8 cellular contexts compared by ENCODE assay signal in genomic region chr2:32010280-32010669, GRCh38. TPM values are rescaled to one million over a fixed set of nuclear protein-coding genes. Genes with fewer than 3 reads are reported as not detected.
DNase-seq lines count a peak whose midpoint lies in the region; ATAC-seq and TF ChIP-seq lines count a peak whose summit lies in the region.
"Not testable (repeated sequence)": the region's sequence is repeated elsewhere in the genome, so short reads cannot be mapped to it uniquely, and the experiment has no call there.

No MANE protein-coding gene starts in this region.

- not testable (repeated sequence) for H3K27me3 ChIP-seq in BLaER1 treated with 17β-estradiol and CSF1 and Interleukin-3, amounts not matched to agents 10 nM and 100 nM; OCI-LY1 (ENCODE audit: insufficient read depth, low read length); lower lobe of right lung (ENCODE audit: low read depth)

- peak; percentile 40 to 42 for DNase-seq in activated CD8-positive, alpha-beta memory T cell treated with anti-CD3 and anti-CD28 coated beads for 4 hours (ENCODE audit: low read depth in 2 of 2)
- DNase-seq in effector CD8-positive, alpha-beta T cell (lab: John Stamatoyannopoulos, UW), result peak; percentile 34
- DNase-seq in lower lobe of right lung, result peak; percentile 78
- DNase-seq in stimulated activated CD4-positive, alpha-beta T cell treated with anti-CD3 and anti-CD28 coated beads, Interleukin-4, amount 100 ng/mL, for 1 hour, result peak; percentile 61

- peak overlapping the region; percentile 77 to 99 (median 96) for H3K27ac ChIP-seq in BLaER1 treated with 17β-estradiol and CSF1 and Interleukin-3, amounts not matched to agents 10 nM and 100 nM
- H3K27ac ChIP-seq in OCI-LY1 (ENCODE audit: low read depth, low read length, poor library complexity, severe bottlenecking) (peak overlapping the region; percentile 6), lower lobe of right lung (peak overlapping the region; percentile 86)

- ATAC-seq in GM19463 (IDR thresholded peaks at IDR 0.05; ENCODE audit: unreplicated experiment) (peak; percentile 57), HG03196 (IDR thresholded peaks at IDR 0.05; ENCODE audit: unreplicated experiment) (peak; percentile 42), lower lobe of right lung (peak; percentile 88 to 89)

- H4K20me1 ChIP-seq in BLaER1 treated with 17β-estradiol and CSF1 and Interleukin-3, amounts not matched to agents 10 nM and 100 nM, result peaks cover 39 to 47% (median 46%) of the 10 kb centered on the region in 11 experiments
- H4K20me1 ChIP-seq in OCI-LY1 (ENCODE audit: insufficient read depth, low read length), result not testable (repeated sequence)

- intact Hi-C loops in lower lobe of right lung (cut with DNase I), result not testable (repeated sequence)

- peaks cover 43% of the 10 kb centered on the region for H3K79me2 ChIP-seq in OCI-LY1 (ENCODE audit: insufficient read depth, low read length)

- H3K36me3 ChIP-seq in BLaER1 treated with 17β-estradiol and CSF1 and Interleukin-3, amounts not matched to agents 10 nM and 100 nM, result peaks cover 0 to 20% (median 8%) of the 10 kb centered on the region in 11 experiments; a peak in 12 of 22 replicates
- not testable (repeated sequence) for H3K36me3 ChIP-seq in OCI-LY1 (ENCODE audit: insufficient read depth, low read length); lower lobe of right lung

- not testable (repeated sequence) for H3K9me3 ChIP-seq in BLaER1 treated with 17β-estradiol and CSF1 and Interleukin-3, amounts not matched to agents 10 nM and 100 nM (replicated peaks in 1 of 11); OCI-LY1 (ENCODE audit: low read length); lower lobe of right lung

- H3K4me2 ChIP-seq in BLaER1 treated with 17β-estradiol and CSF1 and Interleukin-3, amounts not matched to agents 10 nM and 100 nM, result peak overlapping the region in 3 of 11 experiments; percentile 79 to 89 (median 84); a peak in 3 of 22 replicates
- H3K4me2 ChIP-seq in OCI-LY1 (ENCODE audit: low read length), result not testable (repeated sequence)

- peak overlapping the region; percentile 88 to 100 (median 96) for H3K4me3 ChIP-seq in BLaER1 treated with 17β-estradiol and CSF1 and Interleukin-3, amounts not matched to agents 10 nM and 100 nM
- peak overlapping the region; percentile 55 for H3K4me3 ChIP-seq in OCI-LY1 (ENCODE audit: low read depth, low read length, poor library complexity, severe bottlenecking)
- peak overlapping the region; percentile 90 for H3K4me3 ChIP-seq in lower lobe of right lung

- H2AFZ ChIP-seq in OCI-LY1 (ENCODE audit: low read length), result not testable (repeated sequence)

- H3K4me1 ChIP-seq in BLaER1 treated with 17β-estradiol and CSF1 and Interleukin-3, amounts not matched to agents 10 nM and 100 nM, result peaks cover 28 to 53% (median 36%) of the 10 kb centered on the region in 10 experiments
- H3K4me1 ChIP-seq in OCI-LY1 (ENCODE audit: insufficient read depth, low read length, severe bottlenecking) (peaks cover 38% of the 10 kb centered on the region), lower lobe of right lung (peaks cover 41% of the 10 kb centered on the region)

- not testable (repeated sequence) for H3F3A ChIP-seq in OCI-LY1 (ENCODE audit: insufficient read depth, low read length)

- peak overlapping the region; percentile 93 to 99 (median 97) for H3K9ac ChIP-seq in BLaER1 treated with 17β-estradiol and CSF1 and Interleukin-3, amounts not matched to agents 10 nM and 100 nM
- H3K9ac ChIP-seq in OCI-LY1 (ENCODE audit: low read length), result not testable (repeated sequence)

- H3K9me2 ChIP-seq in OCI-LY1 (ENCODE audit: low read depth, low read length), result not testable (repeated sequence)

- TF ChIP-seq CTCF in OCI-LY1 (IDR thresholded peaks at IDR 0.05; ENCODE audit: low read length); lower lobe of right lung (IDR thresholded peaks at IDR 0.05): not testable (repeated sequence)

RNA-seq across cellular contexts. Expression of gene MEMO1, which starts 0.5 kb away (rescaled TPM):
- 35.7 TPM for total RNA-seq in lower lobe of right lung

RNA-seq across cellular contexts. Expression of gene DPY30, which starts 29.3 kb away (rescaled TPM):
- 60.4 TPM for total RNA-seq in lower lobe of right lung

RNA-seq across cellular contexts. Expression of gene SPAST, which starts 53.1 kb away (rescaled TPM):
- total RNA-seq in lower lobe of right lung, result 18.7 TPM

Comparison
In these comparisons a context has a peak if more than half of its experiments do, and no peak if none do; other contexts are left out.
1. Peak in every context shown above with its lines: DNase-seq, ATAC-seq, H3K4me3 ChIP-seq and H3K27ac ChIP-seq.
2. H3K27ac ChIP-seq: peak in every context shown above with its lines; median percentile 96 in BLaER1 treated with 17β-estradiol and CSF1 and Interleukin-3, amounts not matched to agents 10 nM and 100 nM; 86 in lower lobe of right lung; 6 in OCI-LY1.